Comparison of ENCODE assay signal across 1 cellular context in genomic region chr1:19596065-19596718, GRCh38.
A peak's percentile ranks its signal among the peaks of the same experiment; 100 is the strongest.
TF ChIP-seq lines count a peak whose summit lies in the region.

No MANE protein-coding gene starts in this region.

TF ChIP-seq in HepG2, 621 proteins besides CTCF, POLR2A, EP300 and RAD21 (continued from another document and continues in another):
- no peak for TF ChIP-seq NR2F1 (CRISPR knock-in tag; IDR thresholded peaks at IDR 0.05)
- no peak for TF ChIP-seq NPAS2 (CRISPR knock-in tag; IDR thresholded peaks at IDR 0.05; ENCODE audit: borderline replicate concordance)
- no peak for TF ChIP-seq CHD2 (IDR thresholded peaks at IDR 0.05; ENCODE audit: low read depth, low read length)
- no peak for TF ChIP-seq NFATC3 (CRISPR knock-in tag; IDR thresholded peaks at IDR 0.05)
- no peak for TF ChIP-seq CEBPB (IDR thresholded peaks at IDR 0.05; ENCODE audit: borderline replicate concordance, low read depth, low read length)
- no peak for TF ChIP-seq CREBL2 (CRISPR knock-in tag; IDR thresholded peaks at IDR 0.05; ENCODE audit: borderline replicate concordance)
- TF ChIP-seq ZNF614 (CRISPR knock-in tag; IDR thresholded peaks at IDR 0.05; ENCODE audit: borderline replicate concordance) = no peak
- TF ChIP-seq TOE1 (CRISPR knock-in tag; IDR thresholded peaks at IDR 0.05) = no peak
- TF ChIP-seq SMAD9 (CRISPR knock-in tag; IDR thresholded peaks at IDR 0.05) = no peak
- TF ChIP-seq, protein P1, sequence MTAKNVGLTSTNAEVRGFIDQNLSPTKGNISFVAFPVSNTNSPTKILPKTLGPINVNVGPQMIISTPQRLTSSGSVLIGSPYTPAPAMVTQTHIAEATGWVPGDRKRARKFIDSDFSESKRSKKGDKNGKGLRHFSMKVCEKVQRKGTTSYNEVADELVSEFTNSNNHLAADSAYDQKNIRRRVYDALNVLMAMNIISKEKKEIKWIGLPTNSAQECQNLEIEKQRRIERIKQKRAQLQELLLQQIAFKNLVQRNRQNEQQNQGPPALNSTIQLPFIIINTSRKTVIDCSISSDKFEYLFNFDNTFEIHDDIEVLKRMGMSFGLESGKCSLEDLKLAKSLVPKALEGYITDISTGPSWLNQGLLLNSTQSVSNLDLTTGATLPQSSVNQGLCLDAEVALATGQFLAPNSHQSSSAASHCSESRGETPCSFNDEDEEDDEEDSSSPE (CRISPR knock-in tag; IDR thresholded peaks at IDR 0.05) = peak; percentile 77
- TF ChIP-seq ZNF629 (CRISPR knock-in tag; conservative IDR thresholded peaks at IDR 0.05) = no peak
- TF ChIP-seq, protein P2, sequence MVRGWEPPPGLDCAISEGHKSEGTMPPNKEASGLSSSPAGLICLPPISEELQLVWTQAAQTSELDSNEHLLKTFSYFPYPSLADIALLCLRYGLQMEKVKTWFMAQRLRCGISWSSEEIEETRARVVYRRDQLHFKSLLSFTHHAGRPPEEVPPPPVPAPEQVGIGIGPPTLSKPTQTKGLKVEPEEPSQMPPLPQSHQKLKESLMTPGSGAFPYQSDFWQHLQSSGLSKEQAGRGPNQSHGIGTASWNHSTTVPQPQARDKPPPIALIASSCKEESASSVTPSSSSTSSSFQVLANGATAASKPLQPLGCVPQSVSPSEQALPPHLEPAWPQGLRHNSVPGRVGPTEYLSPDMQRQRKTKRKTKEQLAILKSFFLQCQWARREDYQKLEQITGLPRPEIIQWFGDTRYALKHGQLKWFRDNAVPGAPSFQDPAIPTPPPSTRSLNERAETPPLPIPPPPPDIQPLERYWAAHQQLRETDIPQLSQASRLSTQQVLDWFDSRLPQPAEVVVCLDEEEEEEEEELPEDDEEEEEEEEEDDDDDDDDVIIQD (CRISPR knock-in tag; IDR thresholded peaks at IDR 0.05; ENCODE audit: low read depth) = peak; percentile 4; the same call in 1 of the 2 replicates
- TF ChIP-seq ARNTL (CRISPR knock-in tag; IDR thresholded peaks at IDR 0.05) = peak; percentile 2; the same call in 1 of the 2 replicates
- TF ChIP-seq ZHX2 (IDR thresholded peaks at IDR 0.05; ENCODE audit: low read depth) = no peak
- TF ChIP-seq ZHX2 (CRISPR knock-in tag; IDR thresholded peaks at IDR 0.05; ENCODE audit: borderline replicate concordance) = 0 out of 2 replicates have a peak, but pooled peaks have one; percentile 61
- TF ChIP-seq TEAD3 (CRISPR knock-in tag; optimal IDR thresholded peaks at IDR 0.05; ENCODE audit: borderline replicate concordance) = peak; percentile 70
- TF ChIP-seq PPARG (CRISPR knock-in tag; conservative IDR thresholded peaks at IDR 0.05) = peak; percentile 90
- no peak for TF ChIP-seq TMF1 (CRISPR knock-in tag; IDR thresholded peaks at IDR 0.05; ENCODE audit: low read depth)
- no peak for TF ChIP-seq HMGA1 (CRISPR knock-in tag; conservative IDR thresholded peaks at IDR 0.05)
- peak; percentile 59; the same call in 1 of the 2 replicates for TF ChIP-seq ZBTB43 (CRISPR knock-in tag; conservative IDR thresholded peaks at IDR 0.05)
- no peak for TF ChIP-seq NFE2L1 (CRISPR knock-in tag; IDR thresholded peaks at IDR 0.05; ENCODE audit: borderline replicate concordance)
- TF ChIP-seq CBX1 (IDR thresholded peaks at IDR 0.05; ENCODE audit: low read depth) = no peak
- no peak for TF ChIP-seq ZNF557 (CRISPR knock-in tag; IDR thresholded peaks at IDR 0.05)
- no peak for TF ChIP-seq KDM6A (CRISPR knock-in tag; IDR thresholded peaks at IDR 0.05; ENCODE audit: low read depth)
- no peak for TF ChIP-seq ETV6 (CRISPR knock-in tag; conservative IDR thresholded peaks at IDR 0.05)
- TF ChIP-seq FOXA3 (CRISPR knock-in tag; IDR thresholded peaks at IDR 0.05) = 0 out of 2 replicates have a peak, but pooled peaks have one; percentile 9
- no peak for TF ChIP-seq CENPX (CRISPR knock-in tag; IDR thresholded peaks at IDR 0.05)
- peak; percentile 46 for TF ChIP-seq HNF4A (CRISPR knock-in tag; IDR thresholded peaks at IDR 0.05)
- TF ChIP-seq, protein P3, sequence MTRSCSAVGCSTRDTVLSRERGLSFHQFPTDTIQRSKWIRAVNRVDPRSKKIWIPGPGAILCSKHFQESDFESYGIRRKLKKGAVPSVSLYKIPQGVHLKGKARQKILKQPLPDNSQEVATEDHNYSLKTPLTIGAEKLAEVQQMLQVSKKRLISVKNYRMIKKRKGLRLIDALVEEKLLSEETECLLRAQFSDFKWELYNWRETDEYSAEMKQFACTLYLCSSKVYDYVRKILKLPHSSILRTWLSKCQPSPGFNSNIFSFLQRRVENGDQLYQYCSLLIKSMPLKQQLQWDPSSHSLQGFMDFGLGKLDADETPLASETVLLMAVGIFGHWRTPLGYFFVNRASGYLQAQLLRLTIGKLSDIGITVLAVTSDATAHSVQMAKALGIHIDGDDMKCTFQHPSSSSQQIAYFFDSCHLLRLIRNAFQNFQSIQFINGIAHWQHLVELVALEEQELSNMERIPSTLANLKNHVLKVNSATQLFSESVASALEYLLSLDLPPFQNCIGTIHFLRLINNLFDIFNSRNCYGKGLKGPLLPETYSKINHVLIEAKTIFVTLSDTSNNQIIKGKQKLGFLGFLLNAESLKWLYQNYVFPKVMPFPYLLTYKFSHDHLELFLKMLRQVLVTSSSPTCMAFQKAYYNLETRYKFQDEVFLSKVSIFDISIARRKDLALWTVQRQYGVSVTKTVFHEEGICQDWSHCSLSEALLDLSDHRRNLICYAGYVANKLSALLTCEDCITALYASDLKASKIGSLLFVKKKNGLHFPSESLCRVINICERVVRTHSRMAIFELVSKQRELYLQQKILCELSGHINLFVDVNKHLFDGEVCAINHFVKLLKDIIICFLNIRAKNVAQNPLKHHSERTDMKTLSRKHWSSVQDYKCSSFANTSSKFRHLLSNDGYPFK (CRISPR knock-in tag; IDR thresholded peaks at IDR 0.05; ENCODE audit: borderline replicate concordance) = no peak
- no peak for TF ChIP-seq ZXDC (CRISPR knock-in tag; IDR thresholded peaks at IDR 0.05)
- peak; percentile 11; the same call in 1 of the 2 replicates for TF ChIP-seq ZNF331 (CRISPR knock-in tag; IDR thresholded peaks at IDR 0.05)
- TF ChIP-seq, protein P4, sequence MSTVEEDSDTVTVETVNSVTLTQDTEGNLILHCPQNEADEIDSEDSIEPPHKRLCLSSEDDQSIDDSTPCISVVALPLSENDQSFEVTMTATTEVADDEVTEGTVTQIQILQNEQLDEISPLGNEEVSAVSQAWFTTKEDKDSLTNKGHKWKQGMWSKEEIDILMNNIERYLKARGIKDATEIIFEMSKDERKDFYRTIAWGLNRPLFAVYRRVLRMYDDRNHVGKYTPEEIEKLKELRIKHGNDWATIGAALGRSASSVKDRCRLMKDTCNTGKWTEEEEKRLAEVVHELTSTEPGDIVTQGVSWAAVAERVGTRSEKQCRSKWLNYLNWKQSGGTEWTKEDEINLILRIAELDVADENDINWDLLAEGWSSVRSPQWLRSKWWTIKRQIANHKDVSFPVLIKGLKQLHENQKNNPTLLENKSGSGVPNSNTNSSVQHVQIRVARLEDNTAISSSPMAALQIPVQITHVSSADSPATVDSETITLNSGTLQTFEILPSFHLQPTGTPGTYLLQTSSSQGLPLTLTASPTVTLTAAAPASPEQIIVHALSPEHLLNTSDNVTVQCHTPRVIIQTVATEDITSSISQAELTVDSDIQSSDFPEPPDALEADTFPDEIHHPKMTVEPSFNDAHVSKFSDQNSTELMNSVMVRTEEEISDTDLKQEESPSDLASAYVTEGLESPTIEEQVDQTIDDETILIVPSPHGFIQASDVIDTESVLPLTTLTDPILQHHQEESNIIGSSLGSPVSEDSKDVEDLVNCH (CRISPR knock-in tag; IDR thresholded peaks at IDR 0.05) = no peak
- no peak for TF ChIP-seq MATR3 (CRISPR knock-in tag; IDR thresholded peaks at IDR 0.05)
- TF ChIP-seq, protein P5, sequence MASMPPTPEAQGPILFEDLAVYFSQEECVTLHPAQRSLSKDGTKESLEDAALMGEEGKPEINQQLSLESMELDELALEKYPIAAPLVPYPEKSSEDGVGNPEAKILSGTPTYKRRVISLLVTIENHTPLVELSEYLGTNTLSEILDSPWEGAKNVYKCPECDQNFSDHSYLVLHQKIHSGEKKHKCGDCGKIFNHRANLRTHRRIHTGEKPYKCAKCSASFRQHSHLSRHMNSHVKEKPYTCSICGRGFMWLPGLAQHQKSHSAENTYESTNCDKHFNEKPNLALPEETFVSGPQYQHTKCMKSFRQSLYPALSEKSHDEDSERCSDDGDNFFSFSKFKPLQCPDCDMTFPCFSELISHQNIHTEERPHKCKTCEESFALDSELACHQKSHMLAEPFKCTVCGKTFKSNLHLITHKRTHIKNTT (CRISPR knock-in tag; IDR thresholded peaks at IDR 0.05) = no peak
- no peak for TF ChIP-seq ZNF513 (CRISPR knock-in tag; conservative IDR thresholded peaks at IDR 0.05)
- TF ChIP-seq KMT2B (CRISPR knock-in tag; IDR thresholded peaks at IDR 0.05) = no peak
- TF ChIP-seq ZNF230 (CRISPR knock-in tag; IDR thresholded peaks at IDR 0.05) = no peak
- TF ChIP-seq ZNF256 (CRISPR knock-in tag; conservative IDR thresholded peaks at IDR 0.05) = no peak
- TF ChIP-seq MYC (CRISPR knock-in tag; IDR thresholded peaks at IDR 0.05; ENCODE audit: borderline replicate concordance) = no peak
- TF ChIP-seq ZNF792 (CRISPR knock-in tag; IDR thresholded peaks at IDR 0.05) = peak; percentile 33; the same call in 1 of the 2 replicates
